Comparison of ENCODE assay signal across 9 cellular contexts in genomic region chr4:53601251-53601764, GRCh38. TPM values are rescaled to one million over a fixed set of nuclear protein-coding genes. Genes with fewer than 3 reads are reported as not detected.
DNase-seq lines count a peak whose midpoint lies in the region; ATAC-seq, FAIRE-seq and TF ChIP-seq lines count a peak whose summit lies in the region.
"Had no signal": no experiment of that assay in that cellular context is flagged by ENCODE, and none has a peak within 500 bp of the region (broad histone marks: within the 10 kb centered on the region; RNA-seq: fewer than 3 reads in every experiment).

No MANE protein-coding gene starts in this region.

- H3K27ac Mint-ChIP-seq in naive B cell, result no peak overlapping the region
- no peak overlapping the region for H3K27ac Mint-ChIP-seq in CD8-positive, alpha-beta T cell

- no peaks in the 10 kb centered on the region for H3K79me2 ChIP-seq in K562 (ENCODE audit: control insufficient read depth, insufficient read depth, low read length)

- TF ChIP-seq EP300 in K562 (IDR thresholded peaks at IDR 0.05; ENCODE audit: low read length), result no peak

- WGBS in K562 (ENCODE audit: insufficient coverage, low coverage, missing lambda C conversion rate), result 8% methylated on average over 9 of the region's 9 CpGs

- intact Hi-C loops in K562 (cut with micrococcal nuclease) (no loop called here), vagina (cut with DNase I) (no loop called here)
- intact Hi-C loops in CD8-positive, alpha-beta T cell (cut with DNase I, micrococcal nuclease), result no loop called here

- BruUV-seq in K562 (replicated peaks; lab: Mats Ljungman, UMichigan), result no TSS peak

- H3K27me3 ChIP-seq in K562 (ENCODE audit: control insufficient read depth in 2 of 2, insufficient read depth in 2 of 2, low read length in 2 of 2) (no peaks in the 10 kb centered on the region), vagina (no peaks in the 10 kb centered on the region)
- H3K27me3 ChIP-seq in CD8-positive, alpha-beta T cell (ENCODE audit: insufficient read depth, low read length), result no peaks in the 10 kb centered on the region

- H3K9me3 ChIP-seq in K562 (replicated peaks; ENCODE audit: control insufficient read depth, insufficient read depth, low read depth, low read length) (no peaks in the 10 kb centered on the region), vagina (no peaks in the 10 kb centered on the region)
- H3K9me3 ChIP-seq in CD8-positive, alpha-beta T cell (ENCODE audit: low read length), result no peaks in the 10 kb centered on the region

- H3K9me1 ChIP-seq in K562 (ENCODE audit: control insufficient read depth, insufficient read depth, low read length), result no peaks in the 10 kb centered on the region

- peaks cover 6 to 8% (median 6%) of the 10 kb centered on the region in 3 donors for H3K4me1 Mint-ChIP-seq in naive B cell
- H3K4me1 Mint-ChIP-seq in CD8-positive, alpha-beta T cell (ENCODE audit: low read depth), result no peaks in the 10 kb centered on the region

- POLR2A ChIA-PET in K562 (lab: Yijun Ruan, JAX), result no interaction called here
- POLR2A ChIA-PET in CD8-positive, alpha-beta T cell (lab: Charles Lee), result no interaction called here

- ATAC-seq in K562 (peak; percentile 86), naive B cell (ENCODE audit: low read depth in 2 of 2) (peak; percentile 21 to 28)
- no peak for ATAC-seq in CD8-positive, alpha-beta T cell

- H3K27ac ChIP-seq in K562 (ENCODE audit: extremely low read depth, low read depth, low read length) (no peak overlapping the region), vagina (no peak overlapping the region)
- no peak overlapping the region for H3K27ac ChIP-seq in CD8-positive, alpha-beta T cell (ENCODE audit: low read depth, low read length)

- DNase-seq in HFF-Myc (ENCODE audit: extremely low read depth, low read depth), result no peak
- peak; percentile 93 for DNase-seq in NCI-H146 treated with DMSO at 0.1 percent for 48 hours (lab: John Stamatoyannopoulos, UW; ENCODE audit: unreplicated experiment)
- DNase-seq in K562 (ENCODE audit: extremely low read depth in 1 of 4, low spot score in 3 of 4), result peak in 3 of 4 experiments; percentile 21 to 53 (median 33)
- DNase-seq in naive B cell, result peak; percentile 5
- DNase-seq in CD8-positive, alpha-beta T cell, result no peak
- DNase-seq in vagina (ENCODE audit: extremely low spot score in 2 of 2), result no peak
- DNase-seq in stimulated activated naive CD4-positive, alpha-beta T cell (lab: John Stamatoyannopoulos, UW), result no peak

- H3K4me3 Mint-ChIP-seq in naive B cell, result no peak overlapping the region
- H3K4me3 Mint-ChIP-seq in CD8-positive, alpha-beta T cell, result no peak overlapping the region

- peak; percentile 19 for FAIRE-seq in K562 (lab: Jason Lieb, UNC)

- in situ Hi-C loops in K562 (cut with MboI), result no loop called here

- no peak for TF ChIP-seq POLR2A in K562 (conservative IDR thresholded peaks at IDR 0.05)
- no peak for TF ChIP-seq POLR2A in vagina (IDR thresholded peaks at IDR 0.05)

- H3K27me3 Mint-ChIP-seq in naive B cell, result peaks cover 9 to 13% (median 10%) of the 10 kb centered on the region in 3 donors
- H3K27me3 Mint-ChIP-seq in CD8-positive, alpha-beta T cell (ENCODE audit: low read depth), result peaks cover 25% of the 10 kb centered on the region

- CTCF ChIA-PET in K562 (lab: Yijun Ruan, JAX; ENCODE audit: low intra/inter-chr PET ratio), result interaction anchor here (0.6 kb wide), 1 partner anchor 110 kb away, joined by 5 read pairs; no protein-coding TSS in a partner anchor
- CTCF ChIA-PET in CD8-positive, alpha-beta T cell (lab: Charles Lee), result no interaction called here

- peaks cover 0 to 4% of the 10 kb centered on the region in 2 experiments; a peak in 1 of 5 replicates for H3K4me1 ChIP-seq in K562 (replicated peaks in 1 of 2; ENCODE audit: control insufficient read depth in 2 of 2, insufficient read depth in 2 of 2, low read length in 2 of 2)
- H3K4me1 ChIP-seq in CD8-positive, alpha-beta T cell (ENCODE audit: insufficient read depth, low read length), result no peaks in the 10 kb centered on the region
- no peaks in the 10 kb centered on the region for H3K4me1 ChIP-seq in vagina

- peak; percentile 69 for TF ChIP-seq CTCF in GM12874 (IDR thresholded peaks at IDR 0.05; ENCODE audit: insufficient read depth, low read depth, low read length)
- TF ChIP-seq CTCF in HFF-Myc (IDR thresholded peaks at IDR 0.05; ENCODE audit: low read depth, low read length, missing control alignments), result peak; percentile 30
- peak; percentile 46 to 61 (median 57) for TF ChIP-seq CTCF in K562 (IDR thresholded peaks at IDR 0.05 in 2 of 3, conservative IDR thresholded peaks at IDR 0.05 in 1 of 3; ENCODE audit: insufficient read depth in 2 of 3, low read depth in 1 of 3, low read length in 3 of 3)
- no peak for TF ChIP-seq CTCF in CD8-positive, alpha-beta T cell (IDR thresholded peaks at IDR 0.05)
- TF ChIP-seq CTCF in vagina (IDR thresholded peaks at IDR 0.05), result no peak

- peak; percentile 32 to 67; a peak in 3 of 4 replicates for TF ChIP-seq RAD21 in K562 (CRISPR knock-in tag; conservative IDR thresholded peaks at IDR 0.05 in 1 of 2, IDR thresholded peaks at IDR 0.05 in 1 of 2)

- no peaks in the 10 kb centered on the region for H4K20me1 ChIP-seq in K562 (replicated peaks; ENCODE audit: control insufficient read depth, insufficient read depth, low read length)

- peak overlapping the region; percentile 68 for H2AFZ ChIP-seq in K562 (ENCODE audit: low read depth, low read length)

- H3K9ac ChIP-seq in K562 (ENCODE audit: insufficient read depth in 1 of 2, low read depth in 2 of 2, low read length in 2 of 2), result no peak overlapping the region

- H3K36me3 ChIP-seq in K562 (ENCODE audit: control insufficient read depth, insufficient read depth, low read length), result no peaks in the 10 kb centered on the region
- no peaks in the 10 kb centered on the region for H3K36me3 ChIP-seq in CD8-positive, alpha-beta T cell (ENCODE audit: insufficient read depth, low read length)
- H3K36me3 ChIP-seq in vagina, result no peaks in the 10 kb centered on the region

- H3K4me3 ChIP-seq in HFF-Myc (replicated peaks; ENCODE audit: low read depth, low read length), result no peak overlapping the region
- H3K4me3 ChIP-seq in K562, result no peak overlapping the region
- H3K4me3 ChIP-seq in CD8-positive, alpha-beta T cell (ENCODE audit: low read depth, low read length), result no peak overlapping the region
- H3K4me3 ChIP-seq in vagina, result no peak overlapping the region

- H3K36me3 Mint-ChIP-seq in naive B cell, result peaks cover 0 to 3% of the 10 kb centered on the region in 2 donors
- H3K36me3 Mint-ChIP-seq in CD8-positive, alpha-beta T cell, result no peaks in the 10 kb centered on the region

- H3K4me2 ChIP-seq in K562 (ENCODE audit: insufficient read depth, low read length), result peak overlapping the region; percentile 60; the same call in 1 of the 2 replicates

- peaks cover 0 to 7% (median 0%) of the 10 kb centered on the region in 7 donors for H3K9me3 Mint-ChIP-seq in naive B cell
- no peaks in the 10 kb centered on the region for H3K9me3 Mint-ChIP-seq in CD8-positive, alpha-beta T cell

TF ChIP-seq in K562, 482 proteins besides CTCF, POLR2A, EP300 and RAD21 (continues in another document):
- TF ChIP-seq BHLHE40 (IDR thresholded peaks at IDR 0.05; ENCODE audit: low read length) (0 out of 2 replicates have a peak, but pooled peaks have one; percentile 26), CGGBP1 (CRISPR knock-in tag; IDR thresholded peaks at IDR 0.05) (no peak), SMARCC2 (IDR thresholded peaks at IDR 0.05; ENCODE audit: low read depth) (no peak)

RNA-seq across cellular contexts. Expression of gene LNX1, which starts 10.0 kb away (rescaled TPM):
- total RNA-seq in K562 (2011; cell fraction: chromatin; rRNA removed; ENCODE audit: low replicate concordance), result 1.7 and 3.0 TPM in 2 replicates
- 1.0 and 1.1 TPM in 2 replicates for total RNA-seq in K562 (2011; cell fraction: nucleolus; rRNA removed)
- total RNA-seq in K562 (2011; cell fraction: nucleoplasm; rRNA removed), result 1.9 and 2.4 TPM in 2 replicates
- total RNA-seq in K562 (2014; rRNA removed), result 2.0 and 3.3 TPM in 2 replicates
- 2.5 and 2.6 TPM in 2 replicates for total RNA-seq in K562 (2014; rRNA removed; fragmentation: Illumina TruSeq; extraction: Trizol)
- 2.1 and 2.2 TPM in 2 replicates for total RNA-seq in K562 (2015; rRNA removed; fragmentation: Illumina TruSeq; extraction: Trizol)
- 2.5 and 2.8 TPM in 2 replicates for total RNA-seq in K562 (2021)
- polyA plus RNA-seq in K562 (2011; rRNA removed), result 0.40 and 0.45 TPM in 2 replicates
- polyA plus RNA-seq in K562 (2011; cell fraction: cytosol; rRNA removed), result 0.25 and 0.67 TPM in 2 replicates
- 0.46 and 1.00 TPM in 2 replicates for polyA plus RNA-seq in K562 (2011; cell fraction: nucleus; rRNA removed)
- polyA plus RNA-seq in K562 (2012), result 3.2 and 8.1 TPM in 2 replicates
- polyA plus RNA-seq in K562 (2014; fragmentation: Illumina TruSeq; extraction: Trizol), result 3.0 and 5.0 TPM in 2 replicates
- 1 to 10 TPM; 2.2 to 3.6 TPM for polyA plus RNA-seq in K562 (2014; fragmentation: Nextera tagmentation; extraction: Ambion mirVana)
- polyA plus RNA-seq in K562 (2014; rRNA removed), result 1.6 and 2.3 TPM in 2 replicates
- polyA minus RNA-seq in K562 (2011; rRNA and poly(A)+ RNA removed), result 0.78 and 1.3 TPM in 2 replicates
- 0.73 and 0.95 TPM in 2 replicates for polyA minus RNA-seq in K562 (2011; cell fraction: cytosol; rRNA and poly(A)+ RNA removed)
- polyA minus RNA-seq in K562 (2011; cell fraction: nucleus; rRNA and poly(A)+ RNA removed), result 0.33 and 0.54 TPM in 2 replicates
- under 1 TPM in 5 of 6 donors, not detected in 1; 0.09 to 0.67 (median 0.49) TPM for polyA plus RNA-seq in naive B cell (ENCODE audit: low read depth in 6 of 6)
- not detected for total RNA-seq in CD8-positive, alpha-beta T cell
- total RNA-seq in vagina, result 11.8 TPM
- total RNA-seq: T-helper 1 cell treated with Interleukin-12 subunit alpha and Interleukin-12 subunit beta and Interleukin-4 antibody, amounts not matched to agents 30 ng/mL and 1 ng/mL, for 36 hours had no signal

Comparison
In these comparisons a context has a peak if more than half of its experiments do, and no peak if none do; other contexts are left out.
1. CTCF ChIP-seq: peak in GM12874 (single experiment), HFF-Myc (single experiment) and K562 (3 of 3); none in CD8-positive, alpha-beta T cell (single experiment) and vagina (0 of 3).
2. DNase-seq: peak in NCI-H146 treated with DMSO at 0.1 percent for 48 hours (single experiment), K562 (3 of 4) and naive B cell (single experiment); none in HFF-Myc (single experiment), CD8-positive, alpha-beta T cell (0 of 7), vagina (0 of 2) and stimulated activated naive CD4-positive, alpha-beta T cell (0 of 6).